In genomic region chr17:9519873-9520272, GRCh38 we compare ENCODE assay signal across 22 cellular contexts.
"Had no signal": no experiment of that assay in that cellular context is flagged by ENCODE, and none has a peak within 500 bp of the region (broad histone marks: within the 10 kb centered on the region; RNA-seq: fewer than 3 reads in every experiment).

No MANE protein-coding gene starts in this region.

- H3K27me3 Mint-ChIP-seq: activated naive CD4-positive, alpha-beta T cell treated with anti-CD3 and anti-CD28 coated beads, Interleukin-2, amount 10 ng/mL, durations not matched to agents 7 days and 5 days; activated naive CD8-positive, alpha-beta T cell treated with anti-CD3 and anti-CD28 coated beads, Interleukin-2, amount 50 U/mL, for 24 hours had no signal

- ATAC-seq: activated naive CD8-positive, alpha-beta T cell treated with anti-CD3 and anti-CD28 coated beads, Interleukin-2, amount 50 U/mL, for 24 hours; activated T-cell treated with anti-CD3 and anti-CD28 coated beads, Interleukin-2, amount 50 U/mL, for 4 hours; left cardiac atrium; natural killer cell; psoas muscle; right cardiac atrium; stimulated activated naive CD8-positive, alpha-beta T cell treated with anti-CD3 and anti-CD28 coated beads, Interleukin-15, Interleukin-2, amounts not matched to agents 100 U/mL and 50 U/mL, for 24 hours had no signal

- H3K27ac Mint-ChIP-seq: activated naive CD4-positive, alpha-beta T cell treated with anti-CD3 and anti-CD28 coated beads, Interleukin-2, amount 10 ng/mL, durations not matched to agents 7 days and 5 days; activated naive CD8-positive, alpha-beta T cell treated with anti-CD3 and anti-CD28 coated beads, Interleukin-2, amount 50 U/mL, for 24 hours had no signal

- H3K36me3 ChIP-seq: brain microvascular endothelial cell, tibial artery, uterus had no signal

- H3K27ac ChIP-seq: brain microvascular endothelial cell, dorsolateral prefrontal cortex, psoas muscle, skin epidermis, tibial artery, uterus had no signal

- H3K27me3 ChIP-seq: brain microvascular endothelial cell, dorsolateral prefrontal cortex, tibial artery, uterus had no signal

- H3K36me3 Mint-ChIP-seq: activated naive CD4-positive, alpha-beta T cell treated with anti-CD3 and anti-CD28 coated beads, Interleukin-2, amount 10 ng/mL, durations not matched to agents 7 days and 5 days; natural killer cell had no signal

- H3K4me1 ChIP-seq: psoas muscle, tibial artery, uterus had no signal

- DNase-seq: activated CD4-positive, alpha-beta T cell treated with anti-CD3 and anti-CD28 coated beads, Interleukin-2, amount 50 U/mL, for 1 hour; activated CD8-positive, alpha-beta memory T cell treated with anti-CD3 and anti-CD28 coated beads, Interleukin-2, amount 50 U/mL, for 4 hours; activated naive CD4-positive, alpha-beta T cell treated with anti-CD3 and anti-CD28 coated beads, Interleukin-2, amount 10 ng/mL, durations not matched to agents 7 days and 5 days; activated naive CD8-positive, alpha-beta T cell treated with anti-CD3 and anti-CD28 coated beads, Interleukin-2, amount 50 U/mL, for 24 hours; activated T-cell treated with anti-CD3 and anti-CD28 coated beads, Interleukin-2, amount 50 U/mL, for 4 hours; anterior cingulate cortex; brain microvascular endothelial cell; central memory CD4-positive, alpha-beta T cell; dorsolateral prefrontal cortex; hippocampal formation; left cardiac atrium; natural killer cell; psoas muscle; right cardiac atrium; stimulated activated naive CD8-positive, alpha-beta T cell treated with anti-CD3 and anti-CD28 coated beads, Interleukin-15, Interleukin-2, amounts not matched to agents 100 U/mL and 50 U/mL, for 24 hours; substantia nigra; T-helper 1 cell; T1000; tibial artery; uterus had no signal

- FAIRE-seq: islet of Langerhans had no signal

- H3K4me3 ChIP-seq: dorsolateral prefrontal cortex, psoas muscle, skin epidermis, tibial artery, uterus had no signal

- H3K9me3 ChIP-seq: psoas muscle, tibial artery, uterus had no signal

- H3K4me3 Mint-ChIP-seq: activated naive CD4-positive, alpha-beta T cell treated with anti-CD3 and anti-CD28 coated beads, Interleukin-2, amount 10 ng/mL, durations not matched to agents 7 days and 5 days; activated naive CD8-positive, alpha-beta T cell treated with anti-CD3 and anti-CD28 coated beads, Interleukin-2, amount 50 U/mL, for 24 hours; activated T-cell treated with anti-CD3 and anti-CD28 coated beads, Interleukin-2, amount 50 U/mL, for 4 hours; natural killer cell had no signal

- H3K9me3 Mint-ChIP-seq: activated naive CD4-positive, alpha-beta T cell treated with anti-CD3 and anti-CD28 coated beads, Interleukin-2, amount 10 ng/mL, durations not matched to agents 7 days and 5 days; activated naive CD8-positive, alpha-beta T cell treated with anti-CD3 and anti-CD28 coated beads, Interleukin-2, amount 50 U/mL, for 24 hours; activated T-cell treated with anti-CD3 and anti-CD28 coated beads, Interleukin-2, amount 50 U/mL, for 4 hours; natural killer cell had no signal
